2 cellular contexts compared by ENCODE assay signal in genomic region chr12:71636704-71637115, GRCh38.
TF ChIP-seq lines count a peak whose summit lies in the region.

No MANE protein-coding gene starts in this region.

TF ChIP-seq in SK-N-SH, 30 proteins besides CTCF, POLR2A, EP300 and RAD21:
- TF ChIP-seq CHD2 (IDR thresholded peaks at IDR 0.05; ENCODE audit: low read length, partially characterized antibody): no peak
- peak; percentile 45; the same call in 1 of the 2 replicates for TF ChIP-seq SMC3 (IDR thresholded peaks at IDR 0.05; ENCODE audit: low read depth, low read length)
- TF ChIP-seq TCF12 (IDR thresholded peaks at IDR 0.05): no peak
- no peak for TF ChIP-seq TAF1 (IDR thresholded peaks at IDR 0.05; ENCODE audit: borderline replicate concordance, low read depth, low read length)
- no peak for TF ChIP-seq NFIC (IDR thresholded peaks at IDR 0.05; ENCODE audit: borderline replicate concordance)
- TF ChIP-seq RXRA (IDR thresholded peaks at IDR 0.05; ENCODE audit: borderline replicate concordance, low read depth): no peak

TF ChIP-seq in endothelial cell of umbilical vein, 7 proteins besides CTCF, POLR2A, EP300 and RAD21:
- TF ChIP-seq, protein P1, sequence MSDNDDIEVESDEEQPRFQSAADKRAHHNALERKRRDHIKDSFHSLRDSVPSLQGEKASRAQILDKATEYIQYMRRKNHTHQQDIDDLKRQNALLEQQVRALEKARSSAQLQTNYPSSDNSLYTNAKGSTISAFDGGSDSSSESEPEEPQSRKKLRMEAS (IDR thresholded peaks at IDR 0.05; ENCODE audit: insufficient read depth, insufficient read length): no peak
- TF ChIP-seq MYC (IDR thresholded peaks at IDR 0.05; ENCODE audit: low read depth, low read length) (no peak), FOS (IDR thresholded peaks at IDR 0.05; ENCODE audit: borderline replicate concordance, insufficient read depth, low read length) (no peak), GATA2 (IDR thresholded peaks at IDR 0.05; ENCODE audit: insufficient read depth, insufficient read length, low read depth, low read length) (no peak), JUN (IDR thresholded peaks at IDR 0.05; ENCODE audit: borderline replicate concordance, insufficient read depth, insufficient read length, low read depth) (no peak), POLR2AphosphoS5 (IDR thresholded peaks at IDR 0.05; ENCODE audit: insufficient read depth, low read depth, low read length) (no peak), EZH2 (IDR thresholded peaks at IDR 0.05; ENCODE audit: borderline replicate concordance, low read depth, low read length, severe bottlenecking) (no peak)
TF ChIP-seq in endothelial cell of umbilical vein: peak in this region for 0.
